ENCODE assay signal across 13 cellular contexts in genomic region chr17:82013341-82013740, GRCh38. TPM values are rescaled to one million over a fixed set of nuclear protein-coding genes. Genes with fewer than 3 reads are reported as not detected.
DNase-seq lines count a peak whose midpoint lies in the region; ATAC-seq and TF ChIP-seq lines count a peak whose summit lies in the region.
"Had no signal": no experiment of that assay in that cellular context is flagged by ENCODE, and none has a peak within 500 bp of the region (broad histone marks: within the 10 kb centered on the region; RNA-seq: fewer than 3 reads in every experiment).

No MANE protein-coding gene starts in this region.

- H3K4me1 ChIP-seq in breast epithelium = no peaks in the 10 kb centered on the region
- H3K4me1 ChIP-seq in lung (ENCODE audit: control insufficient read depth in 2 of 2, insufficient read depth in 2 of 2, low read length in 2 of 2) = no peaks in the 10 kb centered on the region

- ATAC-seq in lung (ENCODE audit: insufficient read depth, low FRiP score) (no peak), GM21619 (IDR thresholded peaks at IDR 0.05; ENCODE audit: unreplicated experiment) (no peak)

- H3K27me3 ChIP-seq in breast epithelium (no peaks in the 10 kb centered on the region), lung (ENCODE audit: control insufficient read depth, insufficient read depth) (no peaks in the 10 kb centered on the region)

- no peaks in the 10 kb centered on the region for H3K27me3 Mint-ChIP-seq in MCF 10A (ENCODE audit: insufficient read depth, unreplicated experiment)
- H3K27me3 Mint-ChIP-seq in T-helper 2 cell treated with Interferon-gamma antibody and Interleukin-4, amounts not matched to agents 5 μg/mL and 100 μg/mL, for 36 hours (ENCODE audit: low read depth) = no peaks in the 10 kb centered on the region

- POLR2A ChIA-PET in MCF 10A (lab: Yijun Ruan, JAX) = no interaction called here

- no peak overlapping the region for H3K4me3 Mint-ChIP-seq in MCF 10A (ENCODE audit: unreplicated experiment)
- H3K4me3 Mint-ChIP-seq in T-helper 2 cell treated with Interferon-gamma antibody and Interleukin-4, amounts not matched to agents 5 μg/mL and 100 μg/mL, for 36 hours = no peak overlapping the region

- no peaks in the 10 kb centered on the region for H3K9me3 Mint-ChIP-seq in MCF 10A (ENCODE audit: unreplicated experiment)
- no peaks in the 10 kb centered on the region for H3K9me3 Mint-ChIP-seq in T-helper 2 cell treated with Interferon-gamma antibody and Interleukin-4, amounts not matched to agents 5 μg/mL and 100 μg/mL, for 36 hours

- no peak for TF ChIP-seq CTCF in breast epithelium (IDR thresholded peaks at IDR 0.05)
- no peak for TF ChIP-seq CTCF in MCF 10A (IDR thresholded peaks at IDR 0.05; ENCODE audit: unreplicated experiment)
- no peak for TF ChIP-seq CTCF in lung (IDR thresholded peaks at IDR 0.05; ENCODE audit: control extremely low read depth, extremely low read depth)

- no peaks in the 10 kb centered on the region for H3K4me1 Mint-ChIP-seq in MCF 10A (ENCODE audit: insufficient read depth, unreplicated experiment)
- no peaks in the 10 kb centered on the region for H3K4me1 Mint-ChIP-seq in T-helper 2 cell treated with Interferon-gamma antibody and Interleukin-4, amounts not matched to agents 5 μg/mL and 100 μg/mL, for 36 hours (ENCODE audit: low read depth)

- H3K4me3 ChIP-seq in breast epithelium (no peak overlapping the region), lung (no peak overlapping the region)
- H3K4me3 ChIP-seq: smooth muscle cell had no signal

- H3K36me3 Mint-ChIP-seq in MCF 10A (ENCODE audit: insufficient read depth, unreplicated experiment) = peaks cover 12% of the 10 kb centered on the region
- H3K36me3 Mint-ChIP-seq in T-helper 2 cell treated with Interferon-gamma antibody and Interleukin-4, amounts not matched to agents 5 μg/mL and 100 μg/mL, for 36 hours (ENCODE audit: low read depth) = no peaks in the 10 kb centered on the region

- H3K27ac Mint-ChIP-seq in MCF 10A (ENCODE audit: low read depth, unreplicated experiment) = no peak overlapping the region
- H3K27ac Mint-ChIP-seq in T-helper 2 cell treated with Interferon-gamma antibody and Interleukin-4, amounts not matched to agents 5 μg/mL and 100 μg/mL, for 36 hours = no peak overlapping the region

- no peaks in the 10 kb centered on the region for H3K9me3 ChIP-seq in breast epithelium
- no peaks in the 10 kb centered on the region for H3K9me3 ChIP-seq in lung (ENCODE audit: control insufficient read depth in 2 of 2, insufficient read depth in 1 of 2, low read length in 1 of 2)

- intact Hi-C loops in breast epithelium (cut with DNase I; ENCODE audit: low total_unique reads) = no loop called here
- intact Hi-C loops in MCF 10A (cut with micrococcal nuclease) = no loop called here

- DNase-seq in breast epithelium (ENCODE audit: low spot score in 2 of 2) (no peak), MCF 10A (ENCODE audit: unreplicated experiment) (no peak), fibroblast of gingiva (ENCODE audit: low read depth) (peak; percentile 51), lung (ENCODE audit: low spot score) (no peak), T1000 (lab: John Stamatoyannopoulos, UW) (no peak)
- DNase-seq in T-helper 2 cell treated with Interferon-gamma antibody and Interleukin-4, amounts not matched to agents 5 μg/mL and 100 μg/mL, for 36 hours (ENCODE audit: low spot score) = no peak
- no peak for DNase-seq in NK-92 treated with Interleukin-12 subunit alpha and Interleukin-12 subunit beta, amount 100 ng/mL, for 24 hours (lab: John Stamatoyannopoulos, UW)
- DNase-seq: activated CD4-positive, CD25-positive, alpha-beta regulatory T cell; activated CD8-positive, alpha-beta memory T cell treated with anti-CD3 and anti-CD28 coated beads, Interleukin-2, amount 50 U/mL, for 48 hours; activated naive CD4-positive, alpha-beta T cell treated with anti-CD3 and anti-CD28 coated beads, Interleukin-2, amount 50 U/mL, for 16 hours; NCI-H1694 had no signal

- H3K36me3 ChIP-seq in breast epithelium = no peaks in the 10 kb centered on the region
- H3K36me3 ChIP-seq in lung (ENCODE audit: control insufficient read depth in 2 of 2, insufficient read depth in 2 of 2, low read length in 2 of 2) = peaks cover 0 to 27% of the 10 kb centered on the region in 2 donors

- BruUV-seq in MCF 10A (replicated peaks; lab: Mats Ljungman, UMichigan) = no TSS peak

- CTCF ChIA-PET in MCF 10A (lab: Yijun Ruan, JAX) = interaction anchor here (0.9 kb wide), 1 partner anchor 23 kb away, joined by 4 read pairs; no protein-coding TSS in a partner anchor

- peak overlapping the region; percentile 54 to 68 for H3K27ac ChIP-seq in breast epithelium
- H3K27ac ChIP-seq in lung (ENCODE audit: low read depth in 1 of 2, low read length in 1 of 2) = peak overlapping the region; percentile 23 to 73

- 53 to 55% methylated on average over 15 to 22 of the region's 22 CpGs for WGBS in lung, 2 donors

- TF ChIP-seq POLR2A in breast epithelium (IDR thresholded peaks at IDR 0.05) = no peak

RNA-seq across cellular contexts. Expression of gene CENPX, which starts 9.3 kb away (rescaled TPM):
- total RNA-seq in breast epithelium (10 to 100 TPM; 79.5 to 94.7 (median 92.5) TPM), MCF 10A (2022) (27.6 and 35.6 TPM in 2 replicates), lung (10 to 100 TPM; 21.5 to 86.9 TPM)
- 100 to 1,000 TPM; 116 to 121 TPM for polyA plus RNA-seq in lung

RNA-seq across cellular contexts. Expression of gene LRRC45, which starts 9.8 kb away (rescaled TPM):
- total RNA-seq in breast epithelium (10 to 100 TPM in 2 of 3 donors, 1 to 10 TPM in 1; 8.0 to 18.7 (median 14.7) TPM), MCF 10A (2022) (2.6 and 3.4 TPM in 2 replicates), lung (10 to 100 TPM; 13.3 to 26.6 TPM)
- polyA plus RNA-seq in lung = 10 to 100 TPM; 12.1 to 19.7 TPM

RNA-seq across cellular contexts. Expression of gene RAC3, which starts 18.1 kb away (rescaled TPM):
- total RNA-seq in breast epithelium (10 to 100 TPM in 2 of 3 donors, 1 to 10 TPM in 1; 7.6 to 23.0 (median 16.1) TPM), MCF 10A (2022) (7.1 and 9.7 TPM in 2 replicates), lung (1 to 10 TPM; 8.2 to 8.3 TPM)
- polyA plus RNA-seq in lung = 1 to 10 TPM; 6.0 to 8.0 TPM

RNA-seq across cellular contexts. Expression of gene DCXR, which starts 24.2 kb away (rescaled TPM):
- total RNA-seq in breast epithelium = 100 to 1,000 TPM; 202 to 484 (median 228) TPM
- total RNA-seq in MCF 10A (2022) = 77.9 and 111 TPM in 2 replicates
- total RNA-seq in lung = 100 to 1,000 TPM in 1 of 2 donors, 10 to 100 TPM in 1; 41.6 to 218 TPM
- polyA plus RNA-seq in lung = 100 to 1,000 TPM; 193 to 246 TPM

RNA-seq across cellular contexts. Expression of gene ASPSCR1, which starts 35.9 kb away (rescaled TPM):
- total RNA-seq in breast epithelium (10 to 100 TPM; 15.4 to 31.8 (median 17.9) TPM), MCF 10A (2022) (24.9 and 29.7 TPM in 2 replicates), lung (10 to 100 TPM; 22.9 to 55.3 TPM)
- polyA plus RNA-seq in lung = 10 to 100 TPM; 29.5 to 68.6 TPM
